1 cellular context compared by ENCODE assay signal in genomic region chr3:53774414-53774813, GRCh38.
TF ChIP-seq lines count a peak whose summit lies in the region.

No MANE protein-coding gene starts in this region.

TF ChIP-seq in HepG2, 621 proteins besides CTCF, POLR2A, EP300 and RAD21 (continued from another document):
- no peak for TF ChIP-seq ZNF512 (CRISPR knock-in tag; IDR thresholded peaks at IDR 0.05)
- no peak for TF ChIP-seq ZNF709 (CRISPR knock-in tag; IDR thresholded peaks at IDR 0.05)
TF ChIP-seq in HepG2: peak in this region for 0.
